ENCODE assay signal across 8 cellular contexts in genomic region chr4:165208322-165208652, GRCh38. TPM values are rescaled to one million over a fixed set of nuclear protein-coding genes. Genes with fewer than 3 reads are reported as not detected.
DNase-seq lines count a peak whose midpoint lies in the region; ATAC-seq and TF ChIP-seq lines count a peak whose summit lies in the region.

No MANE protein-coding gene starts in this region.

- H3K9me2 ChIP-seq in GM23248 (ENCODE audit: insufficient read depth), result no peaks in the 10 kb centered on the region

- H3K9ac ChIP-seq in GM23248 (peak overlapping the region; percentile 79), fibroblast of lung (ENCODE audit: insufficient read depth, low read length) (no peak overlapping the region)

- H3K36me3 ChIP-seq in GM23248 (ENCODE audit: low read depth) (no peaks in the 10 kb centered on the region), SJCRH30 (no peaks in the 10 kb centered on the region), fibroblast of lung (ENCODE audit: control insufficient read depth, insufficient read depth, low read length) (no peaks in the 10 kb centered on the region), sigmoid colon (no peaks in the 10 kb centered on the region)

- H3K27me3 ChIP-seq in GM23248 (replicated peaks; ENCODE audit: insufficient read depth) (no peaks in the 10 kb centered on the region), SJCRH30 (no peaks in the 10 kb centered on the region), fibroblast of lung (ENCODE audit: control insufficient read depth, insufficient read depth, low read length) (no peaks in the 10 kb centered on the region), sigmoid colon (no peaks in the 10 kb centered on the region)

- H3K79me2 ChIP-seq in GM23248 (ENCODE audit: insufficient read depth) (peaks cover 54% of the 10 kb centered on the region), fibroblast of lung (ENCODE audit: control insufficient read depth, insufficient read depth, low read length) (peaks cover 10% of the 10 kb centered on the region)

- in situ Hi-C loops in GM23248 (cut with MboI), result no loop called here

- no peak for TF ChIP-seq POLR2A in sigmoid colon (IDR thresholded peaks at IDR 0.05)

- H3K4me2 ChIP-seq in GM23248 (ENCODE audit: unreplicated experiment) (peak overlapping the region; percentile 96), fibroblast of lung (ENCODE audit: extremely low read depth, insufficient read depth, low read length) (peak overlapping the region; percentile 83)

- intact Hi-C loops in sigmoid colon (cut with DNase I), result loop anchor here (5.0 kb wide), 1 partner anchor 96 kb away; the partner anchor contains the start of gene TMEM192

- H3K4me3 ChIP-seq in GM23248 (peak overlapping the region; percentile 96), SJCRH30 (peak overlapping the region; percentile 73), fibroblast of lung (replicated peaks in 1 of 4; ENCODE audit: control extremely low read depth in 1 of 4, insufficient read depth in 1 of 4, low read depth in 3 of 4, low read length in 4 of 4) (peak overlapping the region; percentile 62 to 89 (median 81)), sigmoid colon (peak overlapping the region; percentile 47 to 97 (median 93))

- TF ChIP-seq CTCF in fibroblast of lung (conservative IDR thresholded peaks at IDR 0.05 in 1 of 2, IDR thresholded peaks at IDR 0.05 in 1 of 2; ENCODE audit: low read depth in 1 of 2, low read length in 2 of 2), result no peak
- TF ChIP-seq CTCF in sigmoid colon (IDR thresholded peaks at IDR 0.05), result no peak
- TF ChIP-seq CTCF in omental fat pad (IDR thresholded peaks at IDR 0.05), result no peak

- 26 to 27% methylated on average over 10 of the region's 10 CpGs for WGBS in GM23248 (ENCODE audit: low coverage in 1 of 2, low lambda C conversion rate in 2 of 2, missing lambda C conversion rate in 2 of 2), 2 experiments
- whole genome bisulfite sequencing in sigmoid colon, 2 donors, result 4 to 12% methylated on average over 10 of the region's 10 CpGs

- peaks cover 18% of the 10 kb centered on the region for H3F3A ChIP-seq in GM23248 (ENCODE audit: insufficient read depth)

- H4K20me1 ChIP-seq in GM23248 (ENCODE audit: insufficient read depth) (no peaks in the 10 kb centered on the region), fibroblast of lung (ENCODE audit: control insufficient read depth, extremely low read depth, insufficient read depth, low read length) (no peaks in the 10 kb centered on the region)

- H3K4me1 ChIP-seq in GM23248 (ENCODE audit: insufficient read depth) (peaks cover 29% of the 10 kb centered on the region), SJCRH30 (no peaks in the 10 kb centered on the region), fibroblast of lung (ENCODE audit: control insufficient read depth, extremely low read depth, insufficient read depth, low read length) (peaks cover 2% of the 10 kb centered on the region), sigmoid colon (peaks cover 0 to 25% (median 22%) of the 10 kb centered on the region in 4 donors)

- ATAC-seq in omental fat pad (ENCODE audit: low FRiP score), result no peak
- ATAC-seq in HG02981 (IDR thresholded peaks at IDR 0.05; ENCODE audit: unreplicated experiment), result no peak
- ATAC-seq in HG03108 (IDR thresholded peaks at IDR 0.05; ENCODE audit: unreplicated experiment), result no peak

- H3K27ac ChIP-seq in GM23248, result no peak overlapping the region
- H3K27ac ChIP-seq in SJCRH30, result no peak overlapping the region
- H3K27ac ChIP-seq in fibroblast of lung (ENCODE audit: insufficient read depth, low read length), result no peak overlapping the region
- peak overlapping the region in 3 of 4 donors; percentile 81 to 93 (median 85) for H3K27ac ChIP-seq in sigmoid colon

- TF ChIP-seq EP300 in sigmoid colon (IDR thresholded peaks at IDR 0.05), result no peak

- H2AFZ ChIP-seq in GM23248 (peak overlapping the region; percentile 88), fibroblast of lung (ENCODE audit: low read length) (no peak overlapping the region)

- H3K9me3 ChIP-seq in GM23248 (ENCODE audit: low read depth), result no peaks in the 10 kb centered on the region
- no peaks in the 10 kb centered on the region for H3K9me3 ChIP-seq in SJCRH30 (replicated peaks)
- H3K9me3 ChIP-seq in fibroblast of lung (ENCODE audit: control insufficient read depth, insufficient read depth, low read depth, low read length), result no peaks in the 10 kb centered on the region
- H3K9me3 ChIP-seq in sigmoid colon, result no peaks in the 10 kb centered on the region

- DNase-seq in GM23248 (no peak), SJCRH30 (no peak), fibroblast of lung (ENCODE audit: low read depth in 2 of 2) (no peak), sigmoid colon (no peak), omental fat pad (ENCODE audit: low spot score) (no peak)
- no peak for DNase-seq in activated CD8-positive, alpha-beta memory T cell treated with anti-CD3 and anti-CD28 coated beads for 24 hours

RNA-seq across cellular contexts. Expression of gene KLHL2, which starts 0.9 kb away (rescaled TPM):
- total RNA-seq in GM23248 (2014; rRNA removed; shearing (Covaris generic)), result 14.8 and 20.2 TPM in 2 replicates
- polyA plus RNA-seq in GM23248 (2016; fragmentation: Nextera tagmentation; extraction: Ambion mirVana), result 10.9 and 11.0 TPM in 2 replicates
- 12.5 and 17.2 TPM in 2 replicates for total RNA-seq in SJCRH30 (2014; rRNA removed; shearing (Covaris generic))
- total RNA-seq in fibroblast of lung, result 23.1 and 26.1 TPM in 2 replicates
- polyA plus RNA-seq in fibroblast of lung, result 13.5 and 14.5 TPM in 2 replicates
- polyA plus RNA-seq in fibroblast of lung (2012), result 10.2 and 10.3 TPM in 2 replicates
- polyA minus RNA-seq in fibroblast of lung (ENCODE audit: low replicate concordance), result 1.6 and 6.4 TPM in 2 replicates
- total RNA-seq in sigmoid colon, result 10 to 100 TPM; 14.4 to 25.7 (median 18.8) TPM
- 10 to 100 TPM in 2 of 3 donors, 1 to 10 TPM in 1; 9.2 to 12.0 (median 11.3) TPM for polyA plus RNA-seq in sigmoid colon
- total RNA-seq in omental fat pad, result 10 to 100 TPM; 23.1 to 42.6 (median 32.4) TPM

Comparison
In these comparisons a context has a peak if more than half of its experiments do, and no peak if none do; other contexts are left out.
1. H3K27ac ChIP-seq: peak in sigmoid colon (3 of 4); none in GM23248 (single experiment), SJCRH30 (single experiment) and fibroblast of lung (single experiment).
2. Peak in every context shown above with its lines, with median percentiles within 50 percentile points of each other: H3K4me3 ChIP-seq.